Comparison of ENCODE assay signal across 2 cellular contexts in genomic region chr12:27220988-27221345, GRCh38.
TF ChIP-seq lines count a peak whose summit lies in the region.

No MANE protein-coding gene starts in this region.

TF ChIP-seq in SK-N-SH treated with all-trans-retinoic acid at 6 μM for 48 hours, 23 proteins besides CTCF, POLR2A, EP300 and RAD21 (continued from another document):
- TF ChIP-seq, protein P1, sequence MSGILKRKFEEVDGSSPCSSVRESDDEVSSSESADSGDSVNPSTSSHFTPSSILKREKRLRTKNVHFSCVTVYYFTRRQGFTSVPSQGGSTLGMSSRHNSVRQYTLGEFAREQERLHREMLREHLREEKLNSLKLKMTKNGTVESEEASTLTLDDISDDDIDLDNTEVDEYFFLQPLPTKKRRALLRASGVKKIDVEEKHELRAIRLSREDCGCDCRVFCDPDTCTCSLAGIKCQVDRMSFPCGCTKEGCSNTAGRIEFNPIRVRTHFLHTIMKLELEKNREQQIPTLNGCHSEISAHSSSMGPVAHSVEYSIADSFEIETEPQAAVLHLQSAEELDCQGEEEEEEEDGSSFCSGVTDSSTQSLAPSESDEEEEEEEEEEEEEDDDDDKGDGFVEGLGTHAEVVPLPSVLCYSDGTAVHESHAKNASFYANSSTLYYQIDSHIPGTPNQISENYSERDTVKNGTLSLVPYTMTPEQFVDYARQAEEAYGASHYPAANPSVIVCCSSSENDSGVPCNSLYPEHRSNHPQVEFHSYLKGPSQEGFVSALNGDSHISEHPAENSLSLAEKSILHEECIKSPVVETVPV (CRISPR knock-in tag; IDR thresholded peaks at IDR 0.05), result no peak
- TF ChIP-seq ZNF565 (CRISPR knock-in tag; conservative IDR thresholded peaks at IDR 0.05; ENCODE audit: low read depth) (no peak), RARB (CRISPR knock-in tag; IDR thresholded peaks at IDR 0.05) (no peak), CREB5 (CRISPR knock-in tag; IDR thresholded peaks at IDR 0.05; ENCODE audit: low read depth) (no peak), ARNTL (CRISPR knock-in tag; IDR thresholded peaks at IDR 0.05; ENCODE audit: borderline replicate concordance, low read depth) (no peak)
- TF ChIP-seq, protein P2, sequence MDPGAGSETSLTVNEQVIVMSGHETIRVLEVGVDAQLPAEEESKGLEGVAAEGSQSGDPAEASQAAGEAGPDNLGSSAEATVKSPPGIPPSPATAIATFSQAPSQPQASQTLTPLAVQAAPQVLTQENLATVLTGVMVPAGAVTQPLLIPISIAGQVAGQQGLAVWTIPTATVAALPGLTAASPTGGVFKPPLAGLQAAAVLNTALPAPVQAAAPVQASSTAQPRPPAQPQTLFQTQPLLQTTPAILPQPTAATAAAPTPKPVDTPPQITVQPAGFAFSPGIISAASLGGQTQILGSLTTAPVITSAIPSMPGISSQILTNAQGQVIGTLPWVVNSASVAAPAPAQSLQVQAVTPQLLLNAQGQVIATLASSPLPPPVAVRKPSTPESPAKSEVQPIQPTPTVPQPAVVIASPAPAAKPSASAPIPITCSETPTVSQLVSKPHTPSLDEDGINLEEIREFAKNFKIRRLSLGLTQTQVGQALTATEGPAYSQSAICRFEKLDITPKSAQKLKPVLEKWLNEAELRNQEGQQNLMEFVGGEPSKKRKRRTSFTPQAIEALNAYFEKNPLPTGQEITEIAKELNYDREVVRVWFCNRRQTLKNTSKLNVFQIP (CRISPR knock-in tag; IDR thresholded peaks at IDR 0.05; ENCODE audit: borderline replicate concordance, low read depth), result no peak

TF ChIP-seq in SK-N-SH, 30 proteins besides CTCF, POLR2A, EP300 and RAD21 (continued from another document):
- TF ChIP-seq, protein P3, sequence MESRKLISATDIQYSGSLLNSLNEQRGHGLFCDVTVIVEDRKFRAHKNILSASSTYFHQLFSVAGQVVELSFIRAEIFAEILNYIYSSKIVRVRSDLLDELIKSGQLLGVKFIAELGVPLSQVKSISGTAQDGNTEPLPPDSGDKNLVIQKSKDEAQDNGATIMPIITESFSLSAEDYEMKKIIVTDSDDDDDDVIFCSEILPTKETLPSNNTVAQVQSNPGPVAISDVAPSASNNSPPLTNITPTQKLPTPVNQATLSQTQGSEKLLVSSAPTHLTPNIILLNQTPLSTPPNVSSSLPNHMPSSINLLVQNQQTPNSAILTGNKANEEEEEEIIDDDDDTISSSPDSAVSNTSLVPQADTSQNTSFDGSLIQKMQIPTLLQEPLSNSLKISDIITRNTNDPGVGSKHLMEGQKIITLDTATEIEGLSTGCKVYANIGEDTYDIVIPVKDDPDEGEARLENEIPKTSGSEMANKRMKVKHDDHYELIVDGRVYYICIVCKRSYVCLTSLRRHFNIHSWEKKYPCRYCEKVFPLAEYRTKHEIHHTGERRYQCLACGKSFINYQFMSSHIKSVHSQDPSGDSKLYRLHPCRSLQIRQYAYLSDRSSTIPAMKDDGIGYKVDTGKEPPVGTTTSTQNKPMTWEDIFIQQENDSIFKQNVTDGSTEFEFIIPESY (IDR thresholded peaks at IDR 0.05; ENCODE audit: borderline replicate concordance, low read depth), result no peak
- TF ChIP-seq USF1 (IDR thresholded peaks at IDR 0.05; ENCODE audit: borderline replicate concordance, low read depth) (no peak), IRF3 (IDR thresholded peaks at IDR 0.05; ENCODE audit: low read depth, low read length) (no peak), ELF1 (IDR thresholded peaks at IDR 0.05) (no peak), FOXJ3 (CRISPR knock-in tag; IDR thresholded peaks at IDR 0.05) (no peak), NRF1 (IDR thresholded peaks at IDR 0.05; ENCODE audit: low read depth, low read length) (no peak)
- TF ChIP-seq, protein P4, sequence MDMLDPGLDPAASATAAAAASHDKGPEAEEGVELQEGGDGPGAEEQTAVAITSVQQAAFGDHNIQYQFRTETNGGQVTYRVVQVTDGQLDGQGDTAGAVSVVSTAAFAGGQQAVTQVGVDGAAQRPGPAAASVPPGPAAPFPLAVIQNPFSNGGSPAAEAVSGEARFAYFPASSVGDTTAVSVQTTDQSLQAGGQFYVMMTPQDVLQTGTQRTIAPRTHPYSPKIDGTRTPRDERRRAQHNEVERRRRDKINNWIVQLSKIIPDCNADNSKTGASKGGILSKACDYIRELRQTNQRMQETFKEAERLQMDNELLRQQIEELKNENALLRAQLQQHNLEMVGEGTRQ (IDR thresholded peaks at IDR 0.05; ENCODE audit: borderline replicate concordance, low read depth, low read length), result no peak
TF ChIP-seq in SK-N-SH: peak in this region for 0.
